ENCODE assay signal across 1 cellular context in genomic region chr14:20440882-20441281, GRCh38.
TF ChIP-seq lines count a peak whose summit lies in the region.

No MANE protein-coding gene starts in this region.

TF ChIP-seq in GM12878, 131 proteins besides CTCF, POLR2A, EP300 and RAD21:
- no peak for TF ChIP-seq ZBTB33 (IDR thresholded peaks at IDR 0.05)
- no peak for TF ChIP-seq HDAC2 (IDR thresholded peaks at IDR 0.05)
- no peak for TF ChIP-seq ZNF274 (IDR thresholded peaks at IDR 0.05; ENCODE audit: insufficient read depth, insufficient read length)
- TF ChIP-seq SMC3 (IDR thresholded peaks at IDR 0.05; ENCODE audit: borderline replicate concordance, low read length), result no peak
- no peak for TF ChIP-seq ZNF592 (IDR thresholded peaks at IDR 0.05)
- no peak for TF ChIP-seq YY1 (IDR thresholded peaks at IDR 0.05; ENCODE audit: low read depth, low read length)
- no peak for TF ChIP-seq KAT2A (conservative IDR thresholded peaks at IDR 0.05; ENCODE audit: control insufficient read depth, low read depth, low read length)
- TF ChIP-seq SIX5 (IDR thresholded peaks at IDR 0.05; ENCODE audit: low read depth, low read length, severe bottlenecking), result no peak
- TF ChIP-seq ZBTB4 (CRISPR knock-in tag; IDR thresholded peaks at IDR 0.05), result no peak
- TF ChIP-seq HDGF (IDR thresholded peaks at IDR 0.05), result no peak
- TF ChIP-seq JUND (IDR thresholded peaks at IDR 0.05; ENCODE audit: low read depth, low read length), result no peak
